1 cellular context compared by ENCODE assay signal in genomic region chr4:1713003-1713397, GRCh38.
TF ChIP-seq lines count a peak whose summit lies in the region.

No MANE protein-coding gene starts in this region.

TF ChIP-seq in endothelial cell of umbilical vein, 7 proteins besides CTCF, POLR2A, EP300 and RAD21 (continued from another document):
- TF ChIP-seq GATA2 (IDR thresholded peaks at IDR 0.05; ENCODE audit: insufficient read depth, insufficient read length, low read depth, low read length) (no peak), JUN (IDR thresholded peaks at IDR 0.05; ENCODE audit: borderline replicate concordance, insufficient read depth, insufficient read length, low read depth) (no peak), POLR2AphosphoS5 (IDR thresholded peaks at IDR 0.05; ENCODE audit: insufficient read depth, low read depth, low read length) (no peak)
